26 cellular contexts compared by ENCODE assay signal in the genomic region with DNA sequence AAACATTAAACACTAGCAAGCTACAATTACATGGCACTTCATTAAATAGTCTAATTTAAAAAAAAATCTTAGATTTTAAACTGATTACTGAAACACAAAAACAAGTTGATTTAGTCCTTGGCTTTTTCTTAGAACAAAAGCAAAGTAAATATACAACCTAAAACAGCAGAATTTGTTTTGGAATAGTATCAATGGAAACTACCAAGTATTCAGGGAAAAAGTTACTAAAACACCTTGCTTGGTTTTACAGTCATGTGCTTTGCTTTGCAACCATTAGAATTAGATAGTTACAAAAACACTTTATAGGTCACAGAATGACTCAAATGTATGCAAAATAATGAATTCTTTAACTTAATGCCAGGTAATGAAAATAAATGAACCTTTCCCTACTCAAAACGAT.
"Had no signal": no experiment of that assay in that cellular context is flagged by ENCODE, and none has a peak within 500 bp of the region (broad histone marks: within the 10 kb centered on the region; RNA-seq: fewer than 3 reads in every experiment).

No MANE protein-coding gene starts in this region.

- H3K4me1 ChIP-seq: esophagus squamous epithelium, psoas muscle, spleen, vagina had no signal

- H3K9me3 Mint-ChIP-seq: effector memory CD8-positive, alpha-beta T cell; immature natural killer cell; memory B cell; nephron progenitor cell; stimulated activated naive B cell treated with anti-CD40 and anti-IgM and Interleukin-4, amounts not matched to agents 10 μg/mL and 1 μg/mL and 100 μg/mL, for 72 hours had no signal

- H3K27ac ChIP-seq: esophagus squamous epithelium, psoas muscle, skin epidermis, spleen, thyroid gland, vagina had no signal

- H3K4me3 ChIP-seq: esophagus squamous epithelium, lung, psoas muscle, skin epidermis, spleen, stomach, thyroid gland, vagina had no signal

- H3K4me3 Mint-ChIP-seq: effector memory CD8-positive, alpha-beta T cell; immature natural killer cell; memory B cell; nephron progenitor cell; stimulated activated naive B cell treated with anti-CD40 and anti-IgM and Interleukin-4, amounts not matched to agents 10 μg/mL and 1 μg/mL and 100 μg/mL, for 72 hours had no signal

- H3K27ac Mint-ChIP-seq: nephron progenitor cell; stimulated activated naive B cell treated with anti-CD40 and anti-IgM and Interleukin-4, amounts not matched to agents 10 μg/mL and 1 μg/mL and 100 μg/mL, for 72 hours had no signal

- DNase-seq: cortex of kidney; effector memory CD8-positive, alpha-beta T cell; erythroblast; esophagus squamous epithelium; foreskin melanocyte; glutamatergic neuron; hypothalamus; immature natural killer cell; islet precursor cell; kidney glomerular epithelial cell; left ventricle myocardium superior; nephron progenitor cell; nucleus accumbens; posterior cingulate gyrus; psoas muscle; retina; spleen; stimulated activated CD4-positive, alpha-beta T cell treated with anti-CD3 and anti-CD28 coated beads, Interleukin-4, amount 100 ng/mL, for 4 hours; stimulated activated naive B cell treated with anti-CD40 and anti-IgM and Interleukin-4, amounts not matched to agents 10 μg/mL and 1 μg/mL and 100 μg/mL, for 72 hours; stomach; trophoblast cell had no signal

- H3K9me3 ChIP-seq: esophagus squamous epithelium, psoas muscle, spleen, stomach, thyroid gland, vagina had no signal

- H3K36me3 ChIP-seq: thyroid gland, vagina had no signal

- H3K27me3 Mint-ChIP-seq: effector memory CD8-positive, alpha-beta T cell; memory B cell; stimulated activated naive B cell treated with anti-CD40 and anti-IgM and Interleukin-4, amounts not matched to agents 10 μg/mL and 1 μg/mL and 100 μg/mL, for 72 hours had no signal

- H3K27me3 ChIP-seq: esophagus squamous epithelium, spleen, stomach, thyroid gland, vagina had no signal

- ATAC-seq: effector memory CD8-positive, alpha-beta T cell; psoas muscle; stimulated activated naive B cell treated with anti-CD40 and anti-IgM and Interleukin-4, amounts not matched to agents 10 μg/mL and 1 μg/mL and 100 μg/mL, for 72 hours had no signal
